Comparison of ENCODE assay signal across 21 cellular contexts in genomic region chr5:52947208-52947607, GRCh38. TPM values are rescaled to one million over a fixed set of nuclear protein-coding genes. Genes with fewer than 3 reads are reported as not detected.
A peak's percentile ranks its signal among the peaks of the same experiment; 100 is the strongest.
DNase-seq lines count a peak whose midpoint lies in the region; TF ChIP-seq lines count a peak whose summit lies in the region.
"Had no signal": no experiment of that assay in that cellular context is flagged by ENCODE, and none has a peak within 500 bp of the region (broad histone marks: within the 10 kb centered on the region; RNA-seq: fewer than 3 reads in every experiment).

No MANE protein-coding gene starts in this region.

- H3K36me3 ChIP-seq in esophagus muscularis mucosa (peaks cover 0 to 36% (median 13%) of the 10 kb centered on the region in 4 donors), MM.1S (replicated peaks; ENCODE audit: insufficient read depth, low read length) (no peaks in the 10 kb centered on the region)
- H3K36me3 ChIP-seq: ovary had no signal

- H3K9me3 Mint-ChIP-seq in osteocyte (ENCODE audit: unreplicated experiment), result no peaks in the 10 kb centered on the region
- peaks cover 4% of the 10 kb centered on the region for H3K9me3 Mint-ChIP-seq in progenitor cell of endocrine pancreas (ENCODE audit: low read depth)
- H3K9me3 Mint-ChIP-seq: activated naive CD8-positive, alpha-beta T cell treated with anti-CD3 and anti-CD28 coated beads for 36 hours; activated T-helper 2 cell treated with anti-CD3 and anti-CD28 coated beads, Interferon-gamma antibody, Interleukin-2, Interleukin-4, amounts not matched to agents 10 μg/mL and 5 μg/mL and 100 μg/mL, durations not matched to agents 14 hours and 24 hours and 36 hours; CD4-positive, CD25-positive, alpha-beta regulatory T cell; endodermal cell; stimulated activated memory B cell treated with anti-CD40 and anti-IgM and Interleukin-4, amounts not matched to agents 10 μg/mL and 1 μg/mL and 100 μg/mL, for 72 hours had no signal

- intact Hi-C loops in esophagus muscularis mucosa (cut with DNase I), result no loop called here

- no peak for TF ChIP-seq POLR2A in esophagus muscularis mucosa (IDR thresholded peaks at IDR 0.05; ENCODE audit: low read depth)

- H3K27ac ChIP-seq in esophagus muscularis mucosa (replicated peaks in 1 of 4), result peak overlapping the region; percentile 75 to 80 (median 76)
- H3K27ac ChIP-seq in MM.1S (ENCODE audit: low read length), result no peak overlapping the region
- H3K27ac ChIP-seq: ovary, RWPE1 had no signal

- TF ChIP-seq CTCF in esophagus muscularis mucosa (IDR thresholded peaks at IDR 0.05), result no peak
- no peak for TF ChIP-seq CTCF in osteocyte (IDR thresholded peaks at IDR 0.05)
- TF ChIP-seq CTCF in progenitor cell of endocrine pancreas (IDR thresholded peaks at IDR 0.05; ENCODE audit: unreplicated experiment), result no peak
- no peak for TF ChIP-seq CTCF in MM.1S (IDR thresholded peaks at IDR 0.05; ENCODE audit: low read length)

- H3K9me3 ChIP-seq in esophagus muscularis mucosa, result no peaks in the 10 kb centered on the region
- no peaks in the 10 kb centered on the region for H3K9me3 ChIP-seq in MM.1S (replicated peaks; ENCODE audit: insufficient read depth, low read length)
- H3K9me3 ChIP-seq: ovary, thoracic aorta had no signal

- no peaks in the 10 kb centered on the region for H3F3A ChIP-seq in MM.1S (ENCODE audit: insufficient read depth, low read length)

- H3K27me3 ChIP-seq in esophagus muscularis mucosa, result no peaks in the 10 kb centered on the region
- H3K27me3 ChIP-seq in MM.1S (replicated peaks; ENCODE audit: insufficient read depth, low read length), result no peaks in the 10 kb centered on the region
- H3K27me3 ChIP-seq: ovary had no signal

- H3K27me3 Mint-ChIP-seq in osteocyte (ENCODE audit: unreplicated experiment), result no peaks in the 10 kb centered on the region
- no peaks in the 10 kb centered on the region for H3K27me3 Mint-ChIP-seq in progenitor cell of endocrine pancreas
- H3K27me3 Mint-ChIP-seq: activated naive CD8-positive, alpha-beta T cell treated with anti-CD3 and anti-CD28 coated beads for 36 hours; stimulated activated memory B cell treated with anti-CD40 and anti-IgM and Interleukin-4, amounts not matched to agents 10 μg/mL and 1 μg/mL and 100 μg/mL, for 72 hours had no signal

- H3K9me2 ChIP-seq in MM.1S (replicated peaks; ENCODE audit: insufficient read depth, low read length), result no peaks in the 10 kb centered on the region

- no peak overlapping the region for H3K4me3 Mint-ChIP-seq in osteocyte (ENCODE audit: unreplicated experiment)
- H3K4me3 Mint-ChIP-seq in progenitor cell of endocrine pancreas (ENCODE audit: low read depth), result no peak overlapping the region
- H3K4me3 Mint-ChIP-seq: activated naive CD8-positive, alpha-beta T cell treated with anti-CD3 and anti-CD28 coated beads for 36 hours; CD4-positive, CD25-positive, alpha-beta regulatory T cell; endodermal cell; stimulated activated memory B cell treated with anti-CD40 and anti-IgM and Interleukin-4, amounts not matched to agents 10 μg/mL and 1 μg/mL and 100 μg/mL, for 72 hours had no signal

- H3K4me1 Mint-ChIP-seq in osteocyte (ENCODE audit: unreplicated experiment), result peaks cover 40% of the 10 kb centered on the region
- H3K4me1 Mint-ChIP-seq in progenitor cell of endocrine pancreas (ENCODE audit: low read depth), result no peaks in the 10 kb centered on the region
- H3K4me1 Mint-ChIP-seq: endodermal cell had no signal

- H2AFZ ChIP-seq in MM.1S (ENCODE audit: low read length), result no peak overlapping the region

- 29% methylated on average over 4 of the region's 4 CpGs for WGBS in esophagus muscularis mucosa

- peak overlapping the region; percentile 69 for H3K27ac Mint-ChIP-seq in osteocyte (ENCODE audit: unreplicated experiment)
- H3K27ac Mint-ChIP-seq in progenitor cell of endocrine pancreas, result no peak overlapping the region
- H3K27ac Mint-ChIP-seq: activated naive CD8-positive, alpha-beta T cell treated with anti-CD3 and anti-CD28 coated beads for 36 hours; activated T-helper 2 cell treated with anti-CD3 and anti-CD28 coated beads, Interferon-gamma antibody, Interleukin-2, Interleukin-4, amounts not matched to agents 10 μg/mL and 5 μg/mL and 100 μg/mL, durations not matched to agents 14 hours and 24 hours and 36 hours; endodermal cell; stimulated activated memory B cell treated with anti-CD40 and anti-IgM and Interleukin-4, amounts not matched to agents 10 μg/mL and 1 μg/mL and 100 μg/mL, for 72 hours had no signal

- TF ChIP-seq EP300 in esophagus muscularis mucosa (IDR thresholded peaks at IDR 0.05), result no peak

- H3K36me3 Mint-ChIP-seq in osteocyte (ENCODE audit: unreplicated experiment), result peaks cover 27% of the 10 kb centered on the region
- H3K36me3 Mint-ChIP-seq in progenitor cell of endocrine pancreas (ENCODE audit: insufficient read depth), result no peaks in the 10 kb centered on the region
- H3K36me3 Mint-ChIP-seq: activated naive CD8-positive, alpha-beta T cell treated with anti-CD3 and anti-CD28 coated beads for 36 hours; CD4-positive, CD25-positive, alpha-beta regulatory T cell; stimulated activated memory B cell treated with anti-CD40 and anti-IgM and Interleukin-4, amounts not matched to agents 10 μg/mL and 1 μg/mL and 100 μg/mL, for 72 hours had no signal

- H3K79me2 ChIP-seq in MM.1S (ENCODE audit: low read length), result no peaks in the 10 kb centered on the region

- H3K4me3 ChIP-seq in esophagus muscularis mucosa (no peak overlapping the region), MM.1S (ENCODE audit: low read length) (no peak overlapping the region)
- H3K4me3 ChIP-seq: lung, ovary, thoracic aorta had no signal

- peak; percentile 43 for DNase-seq in ELR (ENCODE audit: low read depth)
- DNase-seq in NCI-H1105 (lab: John Stamatoyannopoulos, UW), result peak; percentile 15
- no peak for DNase-seq in esophagus muscularis mucosa (ENCODE audit: extremely low spot score)
- no peak for DNase-seq in osteocyte (ENCODE audit: extremely low spot score, unreplicated experiment)
- no peak for DNase-seq in progenitor cell of endocrine pancreas (ENCODE audit: low spot score, unreplicated experiment)
- no peak for DNase-seq in MM.1S
- DNase-seq in NCI-H82 (lab: John Stamatoyannopoulos, UW), result no peak
- DNase-seq: activated CD4-positive, alpha-beta T cell treated with anti-CD3 and anti-CD28 coated beads for 4 hours; activated naive CD8-positive, alpha-beta T cell treated with anti-CD3 and anti-CD28 coated beads for 36 hours; CD4-positive, CD25-positive, alpha-beta regulatory T cell; DMS153; endodermal cell; MV-4-11; NCI-H2029; SW 1271 had no signal

- H4K20me1 ChIP-seq in MM.1S (ENCODE audit: insufficient read depth, low read length), result no peaks in the 10 kb centered on the region

- H3K4me2 ChIP-seq in MM.1S (ENCODE audit: low read depth, low read length), result no peak overlapping the region

- H3K9ac ChIP-seq in MM.1S (ENCODE audit: low read length), result no peak overlapping the region

- H3K4me1 ChIP-seq in esophagus muscularis mucosa, result peaks cover 7 to 84% (median 80%) of the 10 kb centered on the region in 4 donors
- no peaks in the 10 kb centered on the region for H3K4me1 ChIP-seq in MM.1S (ENCODE audit: low read length)

RNA-seq across cellular contexts. Expression of gene ITGA2, which starts 41.9 kb away (rescaled TPM):
- total RNA-seq in esophagus muscularis mucosa (1 to 10 TPM; 5.0 to 9.6 (median 7.8) TPM), osteocyte (0.30 and 0.44 TPM in 2 replicates), progenitor cell of endocrine pancreas (5.1 and 6.6 TPM in 2 replicates)

Comparison
In these comparisons a context has a peak if more than half of its experiments do, and no peak if none do; other contexts are left out.
1. DNase-seq: peak in ELR (single experiment) and NCI-H1105 (single experiment); none in esophagus muscularis mucosa (single experiment), osteocyte (single experiment), progenitor cell of endocrine pancreas (single experiment), MM.1S (single experiment) and NCI-H82 (single experiment).